29 cellular contexts compared by ENCODE assay signal in genomic region chr19:34257559-34257924, GRCh38. TPM values are rescaled to one million over a fixed set of nuclear protein-coding genes. Genes with fewer than 3 reads are reported as not detected.
DNase-seq lines count a peak whose midpoint lies in the region; ATAC-seq, FAIRE-seq and TF ChIP-seq lines count a peak whose summit lies in the region.
"Had no signal": no experiment of that assay in that cellular context is flagged by ENCODE, and none has a peak within 500 bp of the region (broad histone marks: within the 10 kb centered on the region; RNA-seq: fewer than 3 reads in every experiment).

No MANE protein-coding gene starts in this region.

- H3K27me3 ChIP-seq in IMR-90 (ENCODE audit: control insufficient read depth, insufficient read depth, low read length) (no peaks in the 10 kb centered on the region), mesenchymal stem cell (ENCODE audit: control insufficient read depth in 1 of 2, insufficient read depth in 1 of 2, low read length in 2 of 2) (no peaks in the 10 kb centered on the region), gastrocnemius medialis (no peaks in the 10 kb centered on the region)
- H3K27me3 ChIP-seq: dorsolateral prefrontal cortex, ovary had no signal

- no peak overlapping the region for H3K56ac ChIP-seq in IMR-90 (ENCODE audit: extremely low read depth, insufficient read depth, low read length)

- H3K36me3 Mint-ChIP-seq in activated T-cell treated with anti-CD3 and anti-CD28 coated beads, Interleukin-2, amount 50 U/mL, for 24 hours (ENCODE audit: low read depth), result peaks cover 12% of the 10 kb centered on the region
- peaks cover 8% of the 10 kb centered on the region for H3K36me3 Mint-ChIP-seq in activated T-helper 1 cell treated with anti-CD3 and anti-CD28 coated beads, Interleukin-12 subunit alpha, Interleukin-12 subunit beta, Interleukin-2, Interleukin-4 antibody, amounts not matched to agents 30 ng/mL and 10 ng/mL and 1 ng/mL, durations not matched to agents 14 hours and 24 hours and 36 hours (ENCODE audit: low read depth)

- H3K4me1 Mint-ChIP-seq in activated T-cell treated with anti-CD3 and anti-CD28 coated beads, Interleukin-2, amount 50 U/mL, for 24 hours (ENCODE audit: low read depth), result peaks cover 60% of the 10 kb centered on the region
- H3K4me1 Mint-ChIP-seq in activated T-helper 1 cell treated with anti-CD3 and anti-CD28 coated beads, Interleukin-12 subunit alpha, Interleukin-12 subunit beta, Interleukin-2, Interleukin-4 antibody, amounts not matched to agents 30 ng/mL and 10 ng/mL and 1 ng/mL, durations not matched to agents 14 hours and 24 hours and 36 hours (ENCODE audit: low read depth), result peaks cover 13% of the 10 kb centered on the region

- H2BK15ac ChIP-seq in IMR-90 (ENCODE audit: low read depth, low read length), result no peak overlapping the region
- H2BK15ac ChIP-seq in mesenchymal stem cell (ENCODE audit: low read depth, poor library complexity, severe bottlenecking), result no peak overlapping the region

- no peak overlapping the region for H2AK9ac ChIP-seq in IMR-90 (replicated peaks; ENCODE audit: low read depth, low read length, poor library complexity)

- H3K18ac ChIP-seq in IMR-90 (ENCODE audit: low read depth, low read length) (no peak overlapping the region), mesenchymal stem cell (ENCODE audit: low read depth in 1 of 2, low read length in 2 of 2) (no peak overlapping the region)

- H4K91ac ChIP-seq in IMR-90 (ENCODE audit: insufficient read depth, low read depth, low read length) (no peak overlapping the region), mesenchymal stem cell (ENCODE audit: low read length) (no peak overlapping the region)

- H3K4me3 ChIP-seq in IMR-90 (ENCODE audit: insufficient read depth, low read depth, low read length) (no peak overlapping the region), mesenchymal stem cell (ENCODE audit: insufficient read depth in 1 of 2, low read depth in 1 of 2, low read length in 2 of 2) (no peak overlapping the region), gastrocnemius medialis (no peak overlapping the region)
- H3K4me3 ChIP-seq: dorsolateral prefrontal cortex, ovary had no signal

- peak overlapping the region in 1 of 2 experiments; percentile 15; a peak in 1 of 4 replicates for H4K8ac ChIP-seq in IMR-90 (ENCODE audit: low read depth in 2 of 2, low read length in 2 of 2)
- no peak overlapping the region for H4K8ac ChIP-seq in mesenchymal stem cell (ENCODE audit: low read length)

- H3K27ac ChIP-seq in IMR-90 (ENCODE audit: insufficient read depth, low read length) (no peak overlapping the region), mesenchymal stem cell (ENCODE audit: low read length, poor library complexity, severe bottlenecking) (no peak overlapping the region), gastrocnemius medialis (peak overlapping the region; percentile 91 to 98 (median 94))
- H3K27ac ChIP-seq: dorsolateral prefrontal cortex, ovary had no signal

- BruUV-seq in IMR-90 (replicated peaks; lab: Mats Ljungman, UMichigan), result no TSS peak

- H2AFZ ChIP-seq in IMR-90 (replicated peaks; ENCODE audit: low read length, poor library complexity) (no peak overlapping the region), mesenchymal stem cell (ENCODE audit: low read depth, low read length) (no peak overlapping the region)

- peaks cover 6% of the 10 kb centered on the region; the same call in 1 of the 2 replicates for H4K20me1 ChIP-seq in IMR-90 (ENCODE audit: insufficient read depth, low read length)

- intact Hi-C loops in IMR-90 (cut with micrococcal nuclease), result loop anchor here (5.0 kb wide), 1 partner anchor 60 kb away; no protein-coding TSS in a partner anchor
- intact Hi-C loops in gastrocnemius medialis (cut with DNase I; ENCODE audit: low total_unique reads), result loop anchor here (5.0 to 10.0 kb wide), 2 partner anchors 80 to 177 kb away; no protein-coding TSS in a partner anchor
- intact Hi-C loops in activated T-helper 1 cell treated with anti-CD3 and anti-CD28 coated beads, Interleukin-12 subunit alpha, Interleukin-12 subunit beta, Interleukin-2, Interleukin-4 antibody, amounts not matched to agents 30 ng/mL and 10 ng/mL and 1 ng/mL, durations not matched to agents 14 hours and 24 hours and 36 hours (cut with micrococcal nuclease), result no loop called here

- H3K9me3 Mint-ChIP-seq in activated T-cell treated with anti-CD3 and anti-CD28 coated beads, Interleukin-2, amount 50 U/mL, for 24 hours, result no peaks in the 10 kb centered on the region
- no peaks in the 10 kb centered on the region for H3K9me3 Mint-ChIP-seq in activated T-helper 1 cell treated with anti-CD3 and anti-CD28 coated beads, Interleukin-12 subunit alpha, Interleukin-12 subunit beta, Interleukin-2, Interleukin-4 antibody, amounts not matched to agents 30 ng/mL and 10 ng/mL and 1 ng/mL, durations not matched to agents 14 hours and 24 hours and 36 hours
- H3K9me3 Mint-ChIP-seq: activated CD4-positive, alpha-beta T cell treated with anti-CD3 and anti-CD28 coated beads, Interleukin-2, amount 10 ng/mL, durations not matched to agents 7 days and 5 days; stimulated activated memory B cell treated with anti-CD40 and anti-IgM and Interleukin-4, amounts not matched to agents 10 μg/mL and 1 μg/mL and 100 μg/mL, for 72 hours had no signal

- H3K4me2 ChIP-seq in IMR-90 (ENCODE audit: low read depth, low read length) (no peak overlapping the region), mesenchymal stem cell (ENCODE audit: low read length, poor library complexity, severe bottlenecking) (no peak overlapping the region)

- H3K36me3 ChIP-seq in IMR-90 (ENCODE audit: control insufficient read depth, insufficient read depth, low read length) (no peaks in the 10 kb centered on the region), mesenchymal stem cell (ENCODE audit: control insufficient read depth in 1 of 2, insufficient read depth in 2 of 2, low read depth in 1 of 2, low read length in 2 of 2) (no peaks in the 10 kb centered on the region), gastrocnemius medialis (no peaks in the 10 kb centered on the region)
- H3K36me3 ChIP-seq: ovary had no signal

- H3K9ac ChIP-seq in IMR-90 (ENCODE audit: low read depth, low read length), result no peak overlapping the region
- peak overlapping the region; percentile 66 for H3K9ac ChIP-seq in mesenchymal stem cell (ENCODE audit: low read length)

- H3K23ac ChIP-seq in IMR-90 (ENCODE audit: low read depth, low read length) (peak overlapping the region; percentile 28; the same call in 1 of the 2 replicates), mesenchymal stem cell (ENCODE audit: low read length in 2 of 2) (no peak overlapping the region)

- H2BK120ac ChIP-seq in IMR-90 (ENCODE audit: low read depth, low read length), result peak overlapping the region; percentile 37; the same call in 1 of the 2 replicates
- no peak overlapping the region for H2BK120ac ChIP-seq in mesenchymal stem cell (ENCODE audit: low read depth, low read length)

- peaks cover 25% of the 10 kb centered on the region for H3K9me1 ChIP-seq in IMR-90 (ENCODE audit: insufficient read depth, low read length)

- H3K27ac Mint-ChIP-seq in activated T-cell treated with anti-CD3 and anti-CD28 coated beads, Interleukin-2, amount 50 U/mL, for 24 hours, result peak overlapping the region; percentile 16
- no peak overlapping the region for H3K27ac Mint-ChIP-seq in activated T-helper 1 cell treated with anti-CD3 and anti-CD28 coated beads, Interleukin-12 subunit alpha, Interleukin-12 subunit beta, Interleukin-2, Interleukin-4 antibody, amounts not matched to agents 30 ng/mL and 10 ng/mL and 1 ng/mL, durations not matched to agents 14 hours and 24 hours and 36 hours
- H3K27ac Mint-ChIP-seq: stimulated activated memory B cell treated with anti-CD40 and anti-IgM and Interleukin-4, amounts not matched to agents 10 μg/mL and 1 μg/mL and 100 μg/mL, for 72 hours had no signal

- H3K79me1 ChIP-seq in IMR-90 (ENCODE audit: low read depth in 1 of 2, low read length in 2 of 2) (peaks cover 19 to 67% of the 10 kb centered on the region in 2 experiments), mesenchymal stem cell (replicated peaks; ENCODE audit: low read length, poor library complexity, severe bottlenecking) (peaks cover 23% of the 10 kb centered on the region)

- H3K4me1 ChIP-seq in IMR-90 (ENCODE audit: control insufficient read depth, insufficient read depth, low read length) (peaks cover 16% of the 10 kb centered on the region), mesenchymal stem cell (ENCODE audit: control insufficient read depth, insufficient read depth, low read depth, low read length) (peaks cover 17% of the 10 kb centered on the region), gastrocnemius medialis (peaks cover 61 to 66% of the 10 kb centered on the region in 2 donors)

- no peak overlapping the region for H4K5ac ChIP-seq in IMR-90 (ENCODE audit: low read depth, low read length)

- ATAC-seq in IMR-90 (ENCODE audit: low read depth) (no peak), gastrocnemius medialis (no peak), GM18870 (IDR thresholded peaks at IDR 0.05; ENCODE audit: unreplicated experiment) (no peak)
- ATAC-seq: left cardiac atrium; PC-3; right cardiac atrium; Right ventricle myocardium inferior; stimulated activated memory B cell treated with anti-CD40 and anti-IgM and Interleukin-4, amounts not matched to agents 10 μg/mL and 1 μg/mL and 100 μg/mL, for 72 hours had no signal

- in situ Hi-C loops in IMR-90 (cut with MboI; ENCODE audit: low sequenced_read_pairs), result no loop called here
- in situ Hi-C loops in gastrocnemius medialis (cut with MboI; ENCODE audit: low sequenced_read_pairs in 4 of 4), result loop anchor here in 1 of 4 donors (10.0 kb wide), 1 partner anchor 57 kb away; no protein-coding TSS in a partner anchor

- H3K4me3 Mint-ChIP-seq in activated T-cell treated with anti-CD3 and anti-CD28 coated beads, Interleukin-2, amount 50 U/mL, for 24 hours, result no peak overlapping the region
- H3K4me3 Mint-ChIP-seq in activated T-helper 1 cell treated with anti-CD3 and anti-CD28 coated beads, Interleukin-12 subunit alpha, Interleukin-12 subunit beta, Interleukin-2, Interleukin-4 antibody, amounts not matched to agents 30 ng/mL and 10 ng/mL and 1 ng/mL, durations not matched to agents 14 hours and 24 hours and 36 hours, result no peak overlapping the region
- H3K4me3 Mint-ChIP-seq: activated CD4-positive, alpha-beta T cell treated with anti-CD3 and anti-CD28 coated beads, Interleukin-2, amount 10 ng/mL, durations not matched to agents 7 days and 5 days; stimulated activated memory B cell treated with anti-CD40 and anti-IgM and Interleukin-4, amounts not matched to agents 10 μg/mL and 1 μg/mL and 100 μg/mL, for 72 hours had no signal

- CTCF ChIA-PET in IMR-90 (lab: Yijun Ruan, JAX), result interaction anchor here (0.7 kb wide), 1 partner anchor 21 kb away, joined by 3 read pairs; no protein-coding TSS in a partner anchor

- no peak overlapping the region for H3K14ac ChIP-seq in IMR-90 (replicated peaks; ENCODE audit: low read depth, low read length)
- no peak overlapping the region for H3K14ac ChIP-seq in mesenchymal stem cell (ENCODE audit: low read length in 2 of 2)

- H2BK5ac ChIP-seq in IMR-90 (ENCODE audit: low read depth, low read length, poor library complexity, severe bottlenecking) (no peak overlapping the region), mesenchymal stem cell (ENCODE audit: low read depth, low read length, poor library complexity, severe bottlenecking) (no peak overlapping the region)

- no peak for TF ChIP-seq POLR2A in IMR-90 (IDR thresholded peaks at IDR 0.05; ENCODE audit: low read depth, low read length)
- TF ChIP-seq POLR2A in gastrocnemius medialis (IDR thresholded peaks at IDR 0.05), result no peak

- FAIRE-seq in urothelium cell line (lab: Jason Lieb, UNC), result no peak
- FAIRE-seq: endothelial cell of umbilical vein had no signal

- no peak for TF ChIP-seq CTCF in IMR-90 (conservative IDR thresholded peaks at IDR 0.05; ENCODE audit: low read depth, low read length)
- TF ChIP-seq CTCF in gastrocnemius medialis (IDR thresholded peaks at IDR 0.05 in 4 of 5, conservative IDR thresholded peaks at IDR 0.05 in 1 of 5), result no peak

- POLR2A ChIA-PET in IMR-90 (lab: Charles Lee; ENCODE audit: unreplicated experiment), result no interaction called here

- DNase-seq in activated T-cell treated with anti-CD3 and anti-CD28 coated beads, Interleukin-2, amount 50 U/mL, for 24 hours, result no peak
- no peak for DNase-seq in activated T-cell treated with anti-CD3 and anti-CD28 coated beads, Interleukin-2, amount 50 U/mL, for 48 hours
- DNase-seq in IMR-90, result no peak
- DNase-seq in mesenchymal stem cell, result no peak
- no peak for DNase-seq in gastrocnemius medialis
- no peak for DNase-seq in urothelium cell line (ENCODE audit: low spot score)
- no peak for DNase-seq in activated T-helper 1 cell treated with anti-CD3 and anti-CD28 coated beads, Interleukin-12 subunit alpha, Interleukin-12 subunit beta, Interleukin-2, Interleukin-4 antibody, amounts not matched to agents 30 ng/mL and 10 ng/mL and 1 ng/mL, durations not matched to agents 14 hours and 24 hours and 36 hours (ENCODE audit: low spot score)
- DNase-seq: 8988T; activated CD4-positive, alpha-beta T cell treated with anti-CD3 and anti-CD28 coated beads, Interleukin-2, amount 10 ng/mL, durations not matched to agents 7 days and 5 days; cerebellar nuclear complex; dorsolateral prefrontal cortex; GOT3; hippocampal formation; left cardiac atrium; mammary epithelial cell; NCI-H1694 treated with DMSO at 0.1 percent for 48 hours; NCI-H2171; NCI-H524 treated with DMSO at 0.1 percent for 48 hours; NK-92 treated with Interleukin-12 subunit alpha and Interleukin-12 subunit beta, amount 100 ng/mL, for 24 hours; ovary; PC-3; right cardiac atrium; stimulated activated CD4-positive, alpha-beta T cell treated with anti-CD3 and anti-CD28 coated beads, Interleukin-4, amount 100 ng/mL, for 24 hours; substantia nigra; T1000 had no signal

- dilution Hi-C loops in IMR-90 (cut with HindIII; ENCODE audit: low sequenced_read_pairs, unreplicated experiment), result no loop called here

- H2BK20ac ChIP-seq in IMR-90 (ENCODE audit: low read depth, low read length), result no peak overlapping the region; the same call in 1 of the 2 replicates

- no peak overlapping the region for H2BK12ac ChIP-seq in mesenchymal stem cell (ENCODE audit: low read length in 2 of 2)

- H3K4ac ChIP-seq in IMR-90 (ENCODE audit: low read depth, low read length) (no peak overlapping the region; the same call in 1 of the 2 replicates), mesenchymal stem cell (ENCODE audit: low read depth in 1 of 2, low read length in 2 of 2) (no peak overlapping the region)

- no peak overlapping the region for H2AK5ac ChIP-seq in IMR-90 (ENCODE audit: low read depth, low read length)
- no peak overlapping the region for H2AK5ac ChIP-seq in mesenchymal stem cell (ENCODE audit: low read length, severe bottlenecking)

- WGBS in IMR-90 (ENCODE audit: extremely low coverage in 2 of 2, insufficient read length in 1 of 2), 2 experiments, result no CpG with 5 or more reads among the region's 2 CpGs
- 100% methylated on average over 2 of the region's 2 CpGs for WGBS in mesenchymal stem cell

- H3K27me3 Mint-ChIP-seq in activated T-cell treated with anti-CD3 and anti-CD28 coated beads, Interleukin-2, amount 50 U/mL, for 24 hours, result no peaks in the 10 kb centered on the region
- no peaks in the 10 kb centered on the region for H3K27me3 Mint-ChIP-seq in activated T-helper 1 cell treated with anti-CD3 and anti-CD28 coated beads, Interleukin-12 subunit alpha, Interleukin-12 subunit beta, Interleukin-2, Interleukin-4 antibody, amounts not matched to agents 30 ng/mL and 10 ng/mL and 1 ng/mL, durations not matched to agents 14 hours and 24 hours and 36 hours (ENCODE audit: insufficient read depth)
- H3K27me3 Mint-ChIP-seq: activated CD4-positive, alpha-beta T cell treated with anti-CD3 and anti-CD28 coated beads, Interleukin-2, amount 10 ng/mL, durations not matched to agents 7 days and 5 days; stimulated activated memory B cell treated with anti-CD40 and anti-IgM and Interleukin-4, amounts not matched to agents 10 μg/mL and 1 μg/mL and 100 μg/mL, for 72 hours had no signal

- no peak for TF ChIP-seq RAD21 in IMR-90 (IDR thresholded peaks at IDR 0.05; ENCODE audit: low read length)

- H3K9me3 ChIP-seq in IMR-90 (ENCODE audit: control insufficient read depth, insufficient read depth, low read length) (no peaks in the 10 kb centered on the region), mesenchymal stem cell (ENCODE audit: control insufficient read depth, low read length) (no peaks in the 10 kb centered on the region), gastrocnemius medialis (no peaks in the 10 kb centered on the region)
- H3K9me3 ChIP-seq: ovary had no signal

RNA-seq across cellular contexts. Expression of gene GARRE1, which starts 3.2 kb away (rescaled TPM):
- total RNA-seq in IMR-90 (2012; rRNA removed), result 13.8 and 15.0 TPM in 2 replicates
- 16.9 and 21.5 TPM in 2 replicates for polyA plus RNA-seq in IMR-90 (2012; rRNA removed)
- polyA plus RNA-seq in IMR-90 (2012; cell fraction: cytosol; rRNA removed), result 8.9 and 11.8 TPM in 2 replicates
- polyA plus RNA-seq in IMR-90 (2012; cell fraction: nucleus; rRNA removed; ENCODE audit: low replicate concordance), result 35.6 and 45.2 TPM in 2 replicates
- 20.0 TPM for polyA plus RNA-seq in mesenchymal stem cell (2013, experiment 1 of 2)
- polyA plus RNA-seq in mesenchymal stem cell (2013, experiment 2 of 2), result 17.3 TPM
- total RNA-seq in gastrocnemius medialis, result 10 to 100 TPM; 21.8 to 34.3 (median 24.8) TPM
- 11.6 and 13.1 TPM in 2 replicates for total RNA-seq in activated T-helper 1 cell treated with anti-CD3 and anti-CD28 coated beads, Interleukin-12 subunit alpha, Interleukin-12 subunit beta, Interleukin-2, Interleukin-4 antibody, amounts not matched to agents 30 ng/mL and 10 ng/mL and 1 ng/mL, durations not matched to agents 14 hours and 24 hours and 36 hours

Comparison
In these comparisons a context has a peak if more than half of its experiments do, and no peak if none do; other contexts are left out.
1. H3K27ac ChIP-seq: peak in gastrocnemius medialis (4 of 4); none in IMR-90 (single experiment) and mesenchymal stem cell (single experiment).